23 cellular contexts compared by ENCODE assay signal in the genomic region with DNA sequence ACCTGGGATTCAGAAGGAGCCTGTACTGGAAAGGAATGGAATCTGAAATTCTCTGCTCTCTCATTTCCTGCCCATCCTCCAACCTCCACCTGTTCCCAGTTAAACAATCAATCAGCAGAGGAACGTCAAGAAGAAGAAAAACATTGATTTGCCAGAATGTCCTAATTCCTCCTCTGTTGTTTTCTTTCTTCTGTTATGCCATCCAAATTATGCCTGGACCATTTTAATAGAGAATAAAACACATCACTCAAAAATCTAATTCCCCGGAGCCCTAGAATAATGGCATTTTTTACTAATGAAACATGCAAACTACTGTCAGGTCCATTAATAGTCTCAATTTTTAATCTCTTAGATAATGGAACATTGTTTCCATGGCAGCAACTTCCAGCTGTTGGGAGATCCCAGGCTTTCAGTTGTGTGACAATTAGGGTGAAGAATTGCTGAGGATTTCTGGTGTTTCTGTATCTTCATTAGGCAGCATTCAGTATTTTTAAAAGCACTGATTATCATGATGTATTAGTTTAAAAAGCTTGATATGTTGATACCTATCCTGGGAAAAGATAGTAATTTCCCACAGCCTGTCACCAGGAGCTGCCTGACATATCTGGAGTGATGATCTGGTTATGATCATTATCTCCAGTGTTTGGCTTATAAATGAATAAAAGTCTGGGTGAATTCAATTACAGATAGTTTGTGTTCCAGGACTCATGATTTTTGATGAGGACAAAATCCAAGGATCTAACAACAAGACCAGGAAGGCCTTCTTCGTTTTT.
"Had no signal": no experiment of that assay in that cellular context is flagged by ENCODE, and none has a peak within 500 bp of the region (broad histone marks: within the 10 kb centered on the region; RNA-seq: fewer than 3 reads in every experiment).

No MANE protein-coding gene starts in this region.

- DNase-seq: dorsolateral prefrontal cortex; effector CD4-positive, alpha-beta T cell; foreskin fibroblast; gastrocnemius medialis; head of caudate nucleus; mesenchymal stem cell; mucosa of descending colon; naive B cell; nucleus accumbens; stimulated activated CD4-positive, alpha-beta T cell treated with anti-CD3 and anti-CD28 coated beads, Interleukin-2, amount 100 ng/mL, for 24 hours; stimulated activated CD4-positive, alpha-beta T cell treated with anti-CD3 and anti-CD28 coated beads, Interleukin-4, amount 100 ng/mL, for 24 hours; stimulated activated naive CD4-positive, alpha-beta T cell treated with Interleukin-2 at 50 U/mL for 16 hours; stomach; testis; tibial artery had no signal

- FAIRE-seq: colon, keratinocyte had no signal

- ATAC-seq: esophagus mucosa; gastrocnemius medialis; mucosa of descending colon; natural killer cell treated with Interleukin-12 subunit alpha and Interleukin-12 subunit beta and Interleukin-15 and Interleukin-18, amount 100 ng/mL, for 72 hours; sciatic nerve; stimulated activated effector memory CD8-positive, alpha-beta T cell treated with anti-CD3 and anti-CD28 coated beads, Interleukin-12 subunit alpha, Interleukin-12 subunit beta, amount 100 ng/mL, for 72 hours had no signal

- H3K27ac ChIP-seq: gastrocnemius medialis, prostate gland, right atrium auricular region, stomach, testis, tibial artery had no signal
